In genomic region chr6:85923013-85923430, GRCh38 we compare ENCODE assay signal across 8 cellular contexts.
DNase-seq lines count a peak whose midpoint lies in the region; ATAC-seq, FAIRE-seq and TF ChIP-seq lines count a peak whose summit lies in the region.

No MANE protein-coding gene starts in this region.

- H3K9ac ChIP-seq in IMR-90 (ENCODE audit: low read depth, low read length) (no peak overlapping the region), mesendoderm (ENCODE audit: low read length) (no peak overlapping the region)

- no peaks in the 10 kb centered on the region for H3K4me1 ChIP-seq in A549
- no peaks in the 10 kb centered on the region for H3K4me1 ChIP-seq in IMR-90 (ENCODE audit: control insufficient read depth, insufficient read depth, low read length)
- no peaks in the 10 kb centered on the region for H3K4me1 ChIP-seq in mesendoderm (ENCODE audit: control insufficient read depth, low read depth, low read length)

- in situ Hi-C loops in IMR-90 (cut with MboI; ENCODE audit: low sequenced_read_pairs): no loop called here

- TF ChIP-seq CTCF in A549 (IDR thresholded peaks at IDR 0.05) (peak; percentile 60), GM10248 (IDR thresholded peaks at IDR 0.05; ENCODE audit: control extremely low read depth, extremely low read depth, low read depth, missing control alignments) (peak; percentile 63), IMR-90 (conservative IDR thresholded peaks at IDR 0.05; ENCODE audit: low read depth, low read length) (peak; percentile 57)

- CTCF ChIA-PET in A549 (lab: Yijun Ruan, JAX) (interaction anchor here (0.9 to 3.0 kb wide), 9 partner anchors 8 to 1109 kb away, joined by 3 to 16 read pairs (median 6); partner anchors contain the start of gene HTR1E), GM10248 (lab: Yijun Ruan, JAX) (interaction anchor here (0.8 to 4.8 kb wide), 14 partner anchors 10 to 1106 kb away, joined by 3 to 37 read pairs (median 4); partner anchors contain the start of gene HTR1E), IMR-90 (lab: Yijun Ruan, JAX) (interaction anchor here (0.9 to 1.9 kb wide), 2 partner anchors 16 to 934 kb away, joined by 4 read pairs; no protein-coding TSS in a partner anchor), T-cell (lab: Charles Lee) (no interaction called here)

- TF ChIP-seq EP300 in A549 (IDR thresholded peaks at IDR 0.05): no peak

- no TSS peak for BruUV-seq in IMR-90 (replicated peaks; lab: Mats Ljungman, UMichigan)

- no peak overlapping the region for H4K5ac ChIP-seq in IMR-90 (ENCODE audit: low read depth, low read length)
- H4K5ac ChIP-seq in mesendoderm (ENCODE audit: low read length): no peak overlapping the region

- intact Hi-C loops in IMR-90 (cut with micrococcal nuclease): loop anchor here (2.0 kb wide), 1 partner anchor 1106 kb away; no protein-coding TSS in a partner anchor

- H3K4me3 Mint-ChIP-seq in T-cell: no peak overlapping the region

- no peaks in the 10 kb centered on the region for H3K36me3 ChIP-seq in IMR-90 (ENCODE audit: control insufficient read depth, insufficient read depth, low read length)
- no peaks in the 10 kb centered on the region for H3K36me3 ChIP-seq in mesendoderm (ENCODE audit: control insufficient read depth, insufficient read depth, low read length)

- TF ChIP-seq POLR2A in A549 (IDR thresholded peaks at IDR 0.05; ENCODE audit: low read length) (no peak), H54 (IDR thresholded peaks at IDR 0.05; ENCODE audit: low read depth, low read length) (no peak), IMR-90 (IDR thresholded peaks at IDR 0.05; ENCODE audit: low read depth, low read length) (no peak)

- H2AK5ac ChIP-seq in IMR-90 (ENCODE audit: low read depth, low read length): no peak overlapping the region
- no peak overlapping the region for H2AK5ac ChIP-seq in mesendoderm (ENCODE audit: low read length)

- no peak overlapping the region for H3K56ac ChIP-seq in IMR-90 (ENCODE audit: extremely low read depth, insufficient read depth, low read length)
- H3K56ac ChIP-seq in mesendoderm (ENCODE audit: low read length): no peak overlapping the region

- H2AK9ac ChIP-seq in IMR-90 (replicated peaks; ENCODE audit: low read depth, low read length, poor library complexity): no peak overlapping the region

- H3K4ac ChIP-seq in IMR-90 (ENCODE audit: low read depth, low read length) (no peak overlapping the region), mesendoderm (ENCODE audit: low read depth, low read length) (no peak overlapping the region)

- peaks cover 0 to 3% (median 0%) of the 10 kb centered on the region in 3 donors for H3K9me3 Mint-ChIP-seq in T-cell

- dilution Hi-C loops in IMR-90 (cut with HindIII; ENCODE audit: low sequenced_read_pairs, unreplicated experiment): no loop called here

- no peaks in the 10 kb centered on the region for H3K27me3 ChIP-seq in IMR-90 (ENCODE audit: control insufficient read depth, insufficient read depth, low read length)
- no peaks in the 10 kb centered on the region for H3K27me3 ChIP-seq in mesendoderm (ENCODE audit: insufficient read depth, low read length, poor library complexity)

- no peak overlapping the region for H3K4me3 ChIP-seq in A549
- no peak overlapping the region for H3K4me3 ChIP-seq in IMR-90 (ENCODE audit: insufficient read depth, low read depth, low read length)
- no peak overlapping the region for H3K4me3 ChIP-seq in mesendoderm (ENCODE audit: low read length)

- H3K36me3 Mint-ChIP-seq in T-cell: no peaks in the 10 kb centered on the region

- H3K79me2 ChIP-seq in mesendoderm (ENCODE audit: control insufficient read depth, insufficient read depth, low read length): no peaks in the 10 kb centered on the region

- H2BK20ac ChIP-seq in IMR-90 (ENCODE audit: low read depth, low read length): no peak overlapping the region

- H2BK5ac ChIP-seq in IMR-90 (ENCODE audit: low read depth, low read length, poor library complexity, severe bottlenecking) (no peak overlapping the region), mesendoderm (ENCODE audit: low read length) (no peak overlapping the region)

- FAIRE-seq in A549 (lab: Jason Lieb, UNC) (no peak), H54 (lab: Jason Lieb, UNC) (peak; percentile 93)

- H3K9me1 ChIP-seq in IMR-90 (ENCODE audit: insufficient read depth, low read length): no peaks in the 10 kb centered on the region

- TF ChIP-seq RAD21 in A549 (conservative IDR thresholded peaks at IDR 0.05 in 1 of 2, IDR thresholded peaks at IDR 0.05 in 1 of 2) (peak; percentile 67 to 79), IMR-90 (IDR thresholded peaks at IDR 0.05; ENCODE audit: low read length) (peak; percentile 70)

- H2BK120ac ChIP-seq in IMR-90 (ENCODE audit: low read depth, low read length) (no peak overlapping the region), mesendoderm (ENCODE audit: low read depth, low read length) (no peak overlapping the region)

- POLR2A ChIA-PET in A549 (lab: Yijun Ruan, JAX): no interaction called here
- POLR2A ChIA-PET in GM10248 (lab: Yijun Ruan, JAX): no interaction called here
- POLR2A ChIA-PET in IMR-90 (lab: Charles Lee; ENCODE audit: unreplicated experiment): no interaction called here
- POLR2A ChIA-PET in T-cell (lab: Charles Lee): no interaction called here

- H3K23ac ChIP-seq in IMR-90 (ENCODE audit: low read depth, low read length) (no peak overlapping the region), mesendoderm (ENCODE audit: low read length) (no peak overlapping the region)

- H3K4me1 Mint-ChIP-seq in T-cell: no peaks in the 10 kb centered on the region

- H3K79me1 ChIP-seq in IMR-90 (ENCODE audit: low read depth in 1 of 2, low read length in 2 of 2): no peaks in the 10 kb centered on the region
- no peaks in the 10 kb centered on the region for H3K79me1 ChIP-seq in mesendoderm (ENCODE audit: low read length)

- H3K18ac ChIP-seq in IMR-90 (ENCODE audit: low read depth, low read length) (no peak overlapping the region), mesendoderm (ENCODE audit: low read length) (no peak overlapping the region)

- H3K27ac Mint-ChIP-seq in T-cell: no peak overlapping the region

- H3K27ac ChIP-seq in A549: no peak overlapping the region
- H3K27ac ChIP-seq in IMR-90 (ENCODE audit: insufficient read depth, low read length): no peak overlapping the region
- H3K27ac ChIP-seq in mesendoderm (ENCODE audit: low read depth, low read length): no peak overlapping the region

- H4K8ac ChIP-seq in IMR-90 (ENCODE audit: low read depth in 2 of 2, low read length in 2 of 2): no peak overlapping the region
- no peak overlapping the region for H4K8ac ChIP-seq in mesendoderm (ENCODE audit: low read depth, low read length)

- H2AFZ ChIP-seq in IMR-90 (replicated peaks; ENCODE audit: low read length, poor library complexity): peak overlapping the region; percentile 9

- no peaks in the 10 kb centered on the region for H4K20me1 ChIP-seq in IMR-90 (ENCODE audit: insufficient read depth, low read length)

- H4K91ac ChIP-seq in IMR-90 (ENCODE audit: insufficient read depth, low read depth, low read length): no peak overlapping the region

- ATAC-seq in A549 (peak; percentile 86 to 88), IMR-90 (ENCODE audit: low read depth) (peak; percentile 88), T-cell (replicated peaks in 1 of 4) (no peak)

- no peaks in the 10 kb centered on the region for H3K9me3 ChIP-seq in A549
- no peaks in the 10 kb centered on the region for H3K9me3 ChIP-seq in IMR-90 (ENCODE audit: control insufficient read depth, insufficient read depth, low read length)

- DNase-seq in A549 (ENCODE audit: low read depth in 1 of 2, low spot score in 1 of 2) (peak; percentile 2 to 35), GM10248 (ENCODE audit: extremely low spot score) (peak; percentile 23), H54 (ENCODE audit: insufficient read length, low spot score) (peak; percentile 26), IMR-90 (peak; percentile 51), OCI-M2 (lab: John Stamatoyannopoulos, UW; ENCODE audit: unreplicated experiment) (peak; percentile 20), dedifferentiated amniotic fluid mesenchymal stem cell (ENCODE audit: extremely low spot score) (peak; percentile 64), mesendoderm (peak; percentile 86), T-cell (no peak)

- no peak overlapping the region for H3K14ac ChIP-seq in IMR-90 (replicated peaks; ENCODE audit: low read depth, low read length)

- H2BK15ac ChIP-seq in IMR-90 (ENCODE audit: low read depth, low read length): no peak overlapping the region
- no peak overlapping the region for H2BK15ac ChIP-seq in mesendoderm (replicated peaks; ENCODE audit: low read depth)

- WGBS in A549 (ENCODE audit: missing lambda C conversion rate): 0% methylated on average over 2 of the region's 2 CpGs
- no CpG with 5 or more reads among the region's 2 CpGs for WGBS in IMR-90 (ENCODE audit: extremely low coverage in 2 of 2, insufficient read length in 1 of 2), 2 experiments
- WGBS in mesendoderm (ENCODE audit: extremely low coverage, insufficient coverage, low lambda C conversion rate): no CpG with 5 or more reads among the region's 2 CpGs

- H3K4me2 ChIP-seq in A549 (no peak overlapping the region), IMR-90 (ENCODE audit: low read depth, low read length) (no peak overlapping the region), mesendoderm (ENCODE audit: low read length) (no peak overlapping the region)

- no peaks in the 10 kb centered on the region for H3K27me3 Mint-ChIP-seq in T-cell

TF ChIP-seq in A549, 52 proteins besides CTCF, POLR2A, EP300 and RAD21:
- peak; percentile 46 for TF ChIP-seq SMC3 (IDR thresholded peaks at IDR 0.05)
- TF ChIP-seq KDM1A (IDR thresholded peaks at IDR 0.05; ENCODE audit: low read depth): no peak
TF ChIP-seq in A549: peak in this region for 1.

TF ChIP-seq in IMR-90, 13 proteins besides CTCF, POLR2A, EP300 and RAD21:
- TF ChIP-seq SMC3 (IDR thresholded peaks at IDR 0.05; ENCODE audit: low read depth, low read length) (0 out of 2 replicates have a peak, but pooled peaks have one; percentile 31), RFX5 (IDR thresholded peaks at IDR 0.05; ENCODE audit: low read depth, low read length) (no peak)

Comparison
In these comparisons a context has a peak if more than half of its experiments do, and no peak if none do; other contexts are left out.
1. ATAC-seq: peak in A549 (2 of 2) and IMR-90 (single experiment); none in T-cell (0 of 4).
2. DNase-seq: peak in A549 (2 of 2), GM10248 (single experiment), H54 (single experiment), IMR-90 (single experiment), OCI-M2 (single experiment), dedifferentiated amniotic fluid mesenchymal stem cell (single experiment) and mesendoderm (single experiment); none in T-cell (0 of 34).
3. CTCF ChIA-PET loops: an anchor here in A549 (0.9 to 3.0 kb wide), GM10248 (0.8 to 4.8 kb wide) and IMR-90 (0.9 to 1.9 kb wide); none called in T-cell.
4. Peak in every context shown above with its lines, with median percentiles within 50 percentile points of each other: CTCF ChIP-seq.